25 cellular contexts compared by ENCODE assay signal in the genomic region with DNA sequence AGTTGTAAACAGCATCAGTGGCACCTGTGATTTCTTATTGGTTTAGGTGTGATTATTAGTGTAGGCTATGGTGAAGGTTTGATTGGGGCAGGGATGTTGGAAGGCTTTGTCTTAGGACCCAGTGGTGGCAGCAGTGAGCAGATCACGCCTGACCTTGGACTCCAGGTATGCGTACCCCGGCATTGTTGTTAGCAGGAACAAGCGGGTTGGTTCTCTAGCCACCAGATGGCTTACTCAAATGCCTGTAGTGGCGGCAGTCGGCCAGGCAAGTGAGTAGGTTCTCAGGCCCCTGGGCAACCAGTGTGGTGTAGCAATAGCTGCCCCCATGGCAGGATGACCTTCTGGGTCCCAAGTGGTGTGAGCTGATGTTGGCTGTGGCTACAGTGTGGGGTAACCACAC.
DNase-seq lines count a peak whose midpoint lies in the region; ATAC-seq and TF ChIP-seq lines count a peak whose summit lies in the region.
"Had no signal": no experiment of that assay in that cellular context is flagged by ENCODE, and none has a peak within 500 bp of the region (broad histone marks: within the 10 kb centered on the region; RNA-seq: fewer than 3 reads in every experiment).

No MANE protein-coding gene starts in this region.

- H3K27me3 ChIP-seq in H9 (ENCODE audit: insufficient read depth, low read length) (no peaks in the 10 kb centered on the region), iPS DF 6.9 (ENCODE audit: control insufficient read depth, insufficient read depth, low read length) (no peaks in the 10 kb centered on the region)
- no peaks in the 10 kb centered on the region for H3K27me3 ChIP-seq in CD8-positive, alpha-beta T cell (ENCODE audit: insufficient read depth, low read length)
- H3K27me3 ChIP-seq: esophagus muscularis mucosa, tibial nerve had no signal

- H3K4me3 Mint-ChIP-seq in H9, result no peak overlapping the region
- no peak overlapping the region for H3K4me3 Mint-ChIP-seq in CD8-positive, alpha-beta T cell
- H3K4me3 Mint-ChIP-seq: activated CD8-positive, alpha-beta T cell treated with anti-CD3 and anti-CD28 coated beads for 36 hours; activated naive CD8-positive, alpha-beta T cell treated with anti-CD3 and anti-CD28 coated beads, Interleukin-2, amount 50 U/mL, for 24 hours; memory B cell; naive B cell; stimulated activated naive CD8-positive, alpha-beta T cell treated with anti-CD3 and anti-CD28 coated beads, Interleukin-15, amount 100 ng/mL, for 72 hours had no signal

- no CpG with 5 or more reads among the region's 6 CpGs for WGBS in H9 (ENCODE audit: extremely low coverage, insufficient read length, low lambda C conversion rate)
- WGBS in iPS DF 6.9 (ENCODE audit: insufficient coverage, insufficient read length), result no CpG with 5 or more reads among the region's 6 CpGs

- intact Hi-C loops in CD8-positive, alpha-beta T cell (cut with DNase I, micrococcal nuclease), result no loop called here

- H3K4me1 ChIP-seq in H9 (ENCODE audit: insufficient read depth, low read length), result no peaks in the 10 kb centered on the region
- H3K4me1 ChIP-seq in iPS DF 6.9 (ENCODE audit: control insufficient read depth, insufficient read depth, low read length), result no peaks in the 10 kb centered on the region
- H3K4me1 ChIP-seq in CD8-positive, alpha-beta T cell (ENCODE audit: insufficient read depth, low read length), result no peaks in the 10 kb centered on the region
- H3K4me1 ChIP-seq: esophagus muscularis mucosa, tibial nerve had no signal

- H3K79me1 ChIP-seq in H9 (ENCODE audit: insufficient read depth, low read depth, low read length, poor library complexity, severe bottlenecking), result no peaks in the 10 kb centered on the region

- peak; percentile 49 for TF ChIP-seq CTCF in H9 (conservative IDR thresholded peaks at IDR 0.05)
- TF ChIP-seq CTCF in CD8-positive, alpha-beta T cell (IDR thresholded peaks at IDR 0.05), result no peak
- TF ChIP-seq CTCF in GM13976 (IDR thresholded peaks at IDR 0.05; ENCODE audit: borderline replicate concordance, control extremely low read depth, extremely low read depth, insufficient read depth, missing control alignments), result no peak

- H2BK15ac ChIP-seq in H9 (ENCODE audit: low read depth, low read length), result no peak overlapping the region

- H3K36me3 Mint-ChIP-seq in H9 (ENCODE audit: insufficient read depth in 1 of 3, low read depth in 3 of 3), result no peaks in the 10 kb centered on the region
- no peaks in the 10 kb centered on the region for H3K36me3 Mint-ChIP-seq in CD8-positive, alpha-beta T cell
- H3K36me3 Mint-ChIP-seq: memory B cell, naive B cell had no signal

- no peak overlapping the region for H3K18ac ChIP-seq in H9 (ENCODE audit: insufficient read length, low read depth, low read length)

- H3K23ac ChIP-seq in H9 (ENCODE audit: insufficient read length, low read depth, low read length), result no peak overlapping the region

- in situ Hi-C loops in SK-MEL-5 (cut with HindIII; ENCODE audit: low pct_unique_long_range_greater_than_20kb, low sequenced_read_pairs) (no loop called here), GM13976 (cut with MboI; ENCODE audit: low sequenced_read_pairs, unreplicated experiment) (no loop called here)

- H3K9ac ChIP-seq in H9 (ENCODE audit: extremely low read depth, insufficient read length, low read length), result no peak overlapping the region

- no peak overlapping the region for H3K4ac ChIP-seq in H9 (ENCODE audit: low read depth, low read length)

- no peak overlapping the region for H3K4me3 ChIP-seq in iPS DF 6.9 (ENCODE audit: low read length)
- H3K4me3 ChIP-seq in CD8-positive, alpha-beta T cell (ENCODE audit: low read depth, low read length), result no peak overlapping the region
- H3K4me3 ChIP-seq: esophagus muscularis mucosa, tibial nerve had no signal

- H4K5ac ChIP-seq in H9 (ENCODE audit: insufficient read length, low read depth, low read length), result no peak overlapping the region

- ATAC-seq in CD8-positive, alpha-beta T cell, result no peak
- ATAC-seq: activated CD8-positive, alpha-beta T cell treated with anti-CD3 and anti-CD28 coated beads for 36 hours; activated naive CD8-positive, alpha-beta T cell treated with anti-CD3 and anti-CD28 coated beads, Interleukin-2, amount 50 U/mL, for 24 hours; left colon; stimulated activated naive CD8-positive, alpha-beta T cell treated with anti-CD3 and anti-CD28 coated beads, Interleukin-15, amount 100 ng/mL, for 72 hours had no signal

- H3K27me3 Mint-ChIP-seq in H9 (ENCODE audit: low read depth), result no peaks in the 10 kb centered on the region
- H3K27me3 Mint-ChIP-seq in CD8-positive, alpha-beta T cell (ENCODE audit: low read depth), result no peaks in the 10 kb centered on the region
- H3K27me3 Mint-ChIP-seq: activated CD8-positive, alpha-beta T cell treated with anti-CD3 and anti-CD28 coated beads for 36 hours; activated naive CD8-positive, alpha-beta T cell treated with anti-CD3 and anti-CD28 coated beads, Interleukin-2, amount 50 U/mL, for 24 hours; memory B cell; naive B cell; stimulated activated naive CD8-positive, alpha-beta T cell treated with anti-CD3 and anti-CD28 coated beads, Interleukin-15, amount 100 ng/mL, for 72 hours had no signal

- H4K20me1 ChIP-seq in H9 (ENCODE audit: control insufficient read depth, insufficient read depth, insufficient read length), result no peaks in the 10 kb centered on the region

- no peak overlapping the region for H2BK12ac ChIP-seq in H9 (ENCODE audit: insufficient read length, low read depth, low read length)

- H3T11ph ChIP-seq in H9 (ENCODE audit: low read length), result no peak overlapping the region

- POLR2A ChIA-PET in CD8-positive, alpha-beta T cell (lab: Charles Lee), result no interaction called here

- no peak overlapping the region for H3K4me2 ChIP-seq in H9 (ENCODE audit: insufficient read depth, insufficient read length, low read length)

- H4K8ac ChIP-seq in H9 (replicated peaks; ENCODE audit: insufficient read length, low read depth, low read length), result no peak overlapping the region

- no peaks in the 10 kb centered on the region for H3K23me2 ChIP-seq in H9 (ENCODE audit: insufficient read length, low read depth, low read length, poor library complexity, severe bottlenecking)

- H3K56ac ChIP-seq in H9 (ENCODE audit: insufficient read length, low read depth, low read length), result no peak overlapping the region

- no peak overlapping the region for H2BK120ac ChIP-seq in H9 (ENCODE audit: low read depth, low read length, poor library complexity, severe bottlenecking)

- no peak overlapping the region for H3K27ac Mint-ChIP-seq in H9
- H3K27ac Mint-ChIP-seq in CD8-positive, alpha-beta T cell, result no peak overlapping the region
- H3K27ac Mint-ChIP-seq: activated CD8-positive, alpha-beta T cell treated with anti-CD3 and anti-CD28 coated beads for 36 hours; activated naive CD8-positive, alpha-beta T cell treated with anti-CD3 and anti-CD28 coated beads, Interleukin-2, amount 50 U/mL, for 24 hours; memory B cell; naive B cell; stimulated activated naive CD8-positive, alpha-beta T cell treated with anti-CD3 and anti-CD28 coated beads, Interleukin-15, amount 100 ng/mL, for 72 hours had no signal

- H3K27ac ChIP-seq in H9 (ENCODE audit: insufficient read length, low read depth, low read length) (no peak overlapping the region), iPS DF 6.9 (ENCODE audit: low read length) (no peak overlapping the region)
- H3K27ac ChIP-seq in CD8-positive, alpha-beta T cell (ENCODE audit: low read depth, low read length), result no peak overlapping the region
- H3K27ac ChIP-seq: esophagus muscularis mucosa, tibial nerve had no signal

- H2BK5ac ChIP-seq in H9 (ENCODE audit: insufficient read length, low read length), result no peak overlapping the region

- no peak overlapping the region for H2BK20ac ChIP-seq in H9 (ENCODE audit: low read depth, low read length, poor library complexity, severe bottlenecking)

- no peaks in the 10 kb centered on the region for H3K9me3 ChIP-seq in H9 (ENCODE audit: control insufficient read depth, low read depth, low read length)
- H3K9me3 ChIP-seq in iPS DF 6.9 (ENCODE audit: control insufficient read depth, insufficient read depth, low read length), result no peaks in the 10 kb centered on the region
- H3K9me3 ChIP-seq in CD8-positive, alpha-beta T cell (ENCODE audit: low read length), result no peaks in the 10 kb centered on the region
- H3K9me3 ChIP-seq: esophagus muscularis mucosa, tibial nerve had no signal

- H3K79me2 ChIP-seq in H9 (ENCODE audit: insufficient read depth, low read length), result no peaks in the 10 kb centered on the region

- DNase-seq in ELF-1 (ENCODE audit: low read depth, low spot score) (peak; percentile 45), H9 (peak; percentile 80), SK-MEL-5 (ENCODE audit: low read depth, low spot score) (peak; percentile 1), iPS DF 6.9 (ENCODE audit: low read depth, low spot score) (peak; percentile 52), GM13976 (ENCODE audit: low spot score) (no peak), retina (no peak), NCI-H1694 treated with DMSO at 0.1 percent for 48 hours (lab: John Stamatoyannopoulos, UW) (no peak)
- DNase-seq in CD8-positive, alpha-beta T cell, result no peak
- DNase-seq: activated CD8-positive, alpha-beta T cell treated with anti-CD3 and anti-CD28 coated beads for 36 hours; activated gamma-delta T cell; activated naive CD8-positive, alpha-beta T cell treated with anti-CD3 and anti-CD28 coated beads, Interleukin-2, amount 50 U/mL, for 24 hours; activated T-cell treated with anti-CD3 and anti-CD28 coated beads for 4 hours; effector CD4-positive, alpha-beta T cell; EL; left colon; naive B cell; NCI-H1105 treated with DMSO at 0.1 percent for 48 hours; NCI-H510A treated with DMSO at 0.1 percent for 48 hours; Right ventricle myocardium superior; stimulated activated CD4-positive, alpha-beta T cell treated with anti-CD3 and anti-CD28 coated beads, Interleukin-4, amount 100 ng/mL, for 4 hours; stimulated activated naive CD8-positive, alpha-beta T cell treated with anti-CD3 and anti-CD28 coated beads, Interleukin-15, amount 100 ng/mL, for 72 hours; T1000 had no signal

- H3K14ac ChIP-seq in H9 (ENCODE audit: insufficient read depth, low read length), result no peak overlapping the region

- H3K36me3 ChIP-seq in iPS DF 6.9 (ENCODE audit: control insufficient read depth, insufficient read depth, low read length), result no peaks in the 10 kb centered on the region
- H3K36me3 ChIP-seq in CD8-positive, alpha-beta T cell (ENCODE audit: insufficient read depth, low read length), result no peaks in the 10 kb centered on the region
- H3K36me3 ChIP-seq: esophagus muscularis mucosa, tibial nerve had no signal

- H2AK5ac ChIP-seq in H9 (ENCODE audit: insufficient read length, low read length), result no peak overlapping the region

- H3K9me3 Mint-ChIP-seq in H9, result 0 out of 5 replicates have a peak, but pooled peaks cover 0 to 3% of the 10 kb centered on the region in 2 experiments
- no peaks in the 10 kb centered on the region for H3K9me3 Mint-ChIP-seq in CD8-positive, alpha-beta T cell

- peaks cover 5 to 11% of the 10 kb centered on the region in 2 experiments for H3K4me1 Mint-ChIP-seq in H9
- no peaks in the 10 kb centered on the region for H3K4me1 Mint-ChIP-seq in CD8-positive, alpha-beta T cell (ENCODE audit: low read depth)
- H3K4me1 Mint-ChIP-seq: activated naive CD8-positive, alpha-beta T cell treated with anti-CD3 and anti-CD28 coated beads, Interleukin-2, amount 50 U/mL, for 24 hours; memory B cell; naive B cell; stimulated activated naive CD8-positive, alpha-beta T cell treated with anti-CD3 and anti-CD28 coated beads, Interleukin-15, amount 100 ng/mL, for 72 hours had no signal

- no peak overlapping the region for H2AFZ ChIP-seq in H9 (ENCODE audit: low read length)

- CTCF ChIA-PET in CD8-positive, alpha-beta T cell (lab: Charles Lee), result no interaction called here

- no peak overlapping the region for H4K91ac ChIP-seq in H9 (ENCODE audit: insufficient read length, low read depth, low read length)

Comparison
In these comparisons a context has a peak if more than half of its experiments do, and no peak if none do; other contexts are left out.
1. DNase-seq: peak in ELF-1 (single experiment), H9 (single experiment), SK-MEL-5 (single experiment) and iPS DF 6.9 (single experiment); none in CD8-positive, alpha-beta T cell (0 of 7), GM13976 (single experiment), retina (single experiment) and NCI-H1694 treated with DMSO at 0.1 percent for 48 hours (single experiment).